9 cellular contexts compared by ENCODE assay signal in the genomic region with DNA sequence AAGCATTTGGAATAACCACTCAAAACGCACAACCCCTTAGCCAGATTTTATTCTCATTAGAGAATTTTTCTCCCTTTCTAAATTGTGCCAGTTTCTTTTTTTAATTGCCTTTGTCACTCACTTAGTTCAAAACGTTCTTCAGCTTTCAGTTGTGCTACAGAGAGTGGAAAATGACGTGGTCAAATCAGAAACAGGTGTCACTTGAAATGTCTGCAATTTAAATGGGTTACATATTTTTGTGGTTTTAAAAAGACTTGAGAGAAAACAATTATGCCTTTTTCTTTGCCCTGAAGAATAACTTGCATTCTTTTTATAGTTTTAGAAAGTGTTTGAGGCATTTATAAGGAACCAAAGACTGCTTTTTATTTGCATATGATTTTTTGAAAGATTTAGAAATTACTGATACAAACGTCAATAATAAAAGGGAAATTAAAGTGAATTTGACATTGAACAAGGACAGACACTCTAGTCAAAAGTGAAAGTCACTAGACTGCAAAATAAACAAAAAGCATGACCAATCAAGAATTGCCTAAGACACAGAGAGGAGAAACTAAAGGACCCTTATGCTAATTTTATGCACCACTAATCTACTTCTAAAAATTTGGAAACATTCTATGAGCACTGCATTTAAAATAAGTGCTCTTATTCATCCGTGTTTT.
DNase-seq lines count a peak whose midpoint lies in the region; ATAC-seq and TF ChIP-seq lines count a peak whose summit lies in the region.
"Had no signal": no experiment of that assay in that cellular context is flagged by ENCODE, and none has a peak within 500 bp of the region (broad histone marks: within the 10 kb centered on the region; RNA-seq: fewer than 3 reads in every experiment).

No MANE protein-coding gene starts in this region.

- H3K27ac ChIP-seq in OCI-LY7 (ENCODE audit: low read depth, low read length, poor library complexity, severe bottlenecking) = no peak overlapping the region
- no peak overlapping the region for H3K27ac ChIP-seq in parathyroid adenoma
- no peak overlapping the region for H3K27ac ChIP-seq in WERI-Rb-1

- BruUV-seq in OCI-LY7 (replicated peaks; lab: Mats Ljungman, UMichigan) = no TSS peak

- H3K4me3 ChIP-seq in OCI-LY7 (ENCODE audit: low read depth, low read length, poor library complexity, severe bottlenecking) (peak overlapping the region; percentile 8), parathyroid adenoma (ENCODE audit: low read depth, low read length) (peak overlapping the region; percentile 27), WERI-Rb-1 (ENCODE audit: low read depth, low read length) (no peak overlapping the region)

- no peak overlapping the region for H3K27ac Mint-ChIP-seq in activated CD4-positive, alpha-beta T cell treated with anti-CD3 and anti-CD28 coated beads, Interleukin-2, amount 10 ng/mL, durations not matched to agents 7 days and 5 days
- H3K27ac Mint-ChIP-seq: activated CD4-positive, alpha-beta memory T cell treated with anti-CD3 and anti-CD28 coated beads for 36 hours had no signal

- H3K9ac ChIP-seq in parathyroid adenoma = no peak overlapping the region

- no peaks in the 10 kb centered on the region for H3K36me3 Mint-ChIP-seq in activated CD4-positive, alpha-beta T cell treated with anti-CD3 and anti-CD28 coated beads, Interleukin-2, amount 10 ng/mL, durations not matched to agents 7 days and 5 days (ENCODE audit: low read depth)
- H3K36me3 Mint-ChIP-seq: activated CD4-positive, alpha-beta memory T cell treated with anti-CD3 and anti-CD28 coated beads for 36 hours had no signal

- ATAC-seq in GM18907 (IDR thresholded peaks at IDR 0.05; ENCODE audit: unreplicated experiment) (peak; percentile 74), HG02759 (IDR thresholded peaks at IDR 0.05; ENCODE audit: unreplicated experiment) (peak; percentile 55)

- no peaks in the 10 kb centered on the region for H4K20me1 ChIP-seq in OCI-LY7 (ENCODE audit: insufficient read depth, low read length)

- no peaks in the 10 kb centered on the region for H3K9me2 ChIP-seq in OCI-LY7 (ENCODE audit: insufficient read depth, low read length)

- POLR2A ChIA-PET in OCI-LY7 (lab: Charles Lee) = no interaction called here
- POLR2A ChIA-PET in activated CD4-positive, alpha-beta T cell treated with anti-CD3 and anti-CD28 coated beads, Interleukin-2, amount 10 ng/mL, durations not matched to agents 7 days and 5 days (lab: Charles Lee) = no interaction called here

- H3K4me3 Mint-ChIP-seq in activated CD4-positive, alpha-beta T cell treated with anti-CD3 and anti-CD28 coated beads, Interleukin-2, amount 10 ng/mL, durations not matched to agents 7 days and 5 days = no peak overlapping the region
- H3K4me3 Mint-ChIP-seq: activated CD4-positive, alpha-beta memory T cell treated with anti-CD3 and anti-CD28 coated beads for 36 hours had no signal

- H3K27me3 ChIP-seq in parathyroid adenoma (ENCODE audit: control insufficient read depth, insufficient read depth, low read length) (no peaks in the 10 kb centered on the region), WERI-Rb-1 (ENCODE audit: insufficient read depth, low read depth, severe bottlenecking) (peaks cover 5% of the 10 kb centered on the region)

- H3K4me1 ChIP-seq in OCI-LY7 (ENCODE audit: insufficient read depth, low read length, poor library complexity, severe bottlenecking) (peaks cover 9% of the 10 kb centered on the region), parathyroid adenoma (no peaks in the 10 kb centered on the region)

- no peaks in the 10 kb centered on the region for H3K9me3 ChIP-seq in OCI-LY7 (ENCODE audit: low read length)
- no peaks in the 10 kb centered on the region for H3K9me3 ChIP-seq in parathyroid adenoma (ENCODE audit: control insufficient read depth, low read length)
- no peaks in the 10 kb centered on the region for H3K9me3 ChIP-seq in WERI-Rb-1 (ENCODE audit: severe bottlenecking)

- no peaks in the 10 kb centered on the region for H3K36me3 ChIP-seq in OCI-LY7 (ENCODE audit: insufficient read depth, low read length)
- no peaks in the 10 kb centered on the region for H3K36me3 ChIP-seq in parathyroid adenoma (ENCODE audit: control insufficient read depth, insufficient read depth, low read length)
- no peaks in the 10 kb centered on the region for H3K36me3 ChIP-seq in WERI-Rb-1

- TF ChIP-seq CTCF in OCI-LY7 (conservative IDR thresholded peaks at IDR 0.05; ENCODE audit: low read length) (no peak), parathyroid adenoma (IDR thresholded peaks at IDR 0.05) (no peak), WERI-Rb-1 (IDR thresholded peaks at IDR 0.05; ENCODE audit: low read depth, low read length) (no peak)

- CTCF ChIA-PET in OCI-LY7 (lab: Charles Lee; ENCODE audit: unreplicated experiment) = no interaction called here
- CTCF ChIA-PET in activated CD4-positive, alpha-beta T cell treated with anti-CD3 and anti-CD28 coated beads, Interleukin-2, amount 10 ng/mL, durations not matched to agents 7 days and 5 days (lab: Charles Lee) = no interaction called here

- intact Hi-C loops in OCI-LY7 (cut with micrococcal nuclease; ENCODE audit: unreplicated experiment) = no loop called here

- DNase-seq in OCI-LY7 (ENCODE audit: low spot score) = no peak
- DNase-seq in cerebellar cortex (ENCODE audit: low spot score) = no peak
- DNase-seq in activated CD4-positive, alpha-beta T cell treated with anti-CD3 and anti-CD28 coated beads, Interleukin-2, amount 10 ng/mL, durations not matched to agents 7 days and 5 days = no peak
- DNase-seq in NCI-H1694 (lab: John Stamatoyannopoulos, UW) = no peak
- no peak for DNase-seq in WERI-Rb-1

- H3K79me2 ChIP-seq in OCI-LY7 (ENCODE audit: insufficient read depth, low read depth, low read length) = no peaks in the 10 kb centered on the region
- no peaks in the 10 kb centered on the region for H3K79me2 ChIP-seq in parathyroid adenoma

- peaks cover 21% of the 10 kb centered on the region for H3K27me3 Mint-ChIP-seq in activated CD4-positive, alpha-beta T cell treated with anti-CD3 and anti-CD28 coated beads, Interleukin-2, amount 10 ng/mL, durations not matched to agents 7 days and 5 days

- no peaks in the 10 kb centered on the region for H3K9me3 Mint-ChIP-seq in activated CD4-positive, alpha-beta T cell treated with anti-CD3 and anti-CD28 coated beads, Interleukin-2, amount 10 ng/mL, durations not matched to agents 7 days and 5 days
- H3K9me3 Mint-ChIP-seq: activated CD4-positive, alpha-beta memory T cell treated with anti-CD3 and anti-CD28 coated beads for 36 hours had no signal

- H2AFZ ChIP-seq in OCI-LY7 (ENCODE audit: low read length) (peak overlapping the region; percentile 72), parathyroid adenoma (peak overlapping the region; percentile 46)

- H3K4me2 ChIP-seq in OCI-LY7 (ENCODE audit: low read length) = peak overlapping the region; percentile 64
- H3K4me2 ChIP-seq in parathyroid adenoma (ENCODE audit: low read length) = peak overlapping the region; percentile 50

- H3K4me1 Mint-ChIP-seq in activated CD4-positive, alpha-beta T cell treated with anti-CD3 and anti-CD28 coated beads, Interleukin-2, amount 10 ng/mL, durations not matched to agents 7 days and 5 days = peaks cover 6% of the 10 kb centered on the region
